Comparison of ENCODE assay signal across 22 cellular contexts in the genomic region with DNA sequence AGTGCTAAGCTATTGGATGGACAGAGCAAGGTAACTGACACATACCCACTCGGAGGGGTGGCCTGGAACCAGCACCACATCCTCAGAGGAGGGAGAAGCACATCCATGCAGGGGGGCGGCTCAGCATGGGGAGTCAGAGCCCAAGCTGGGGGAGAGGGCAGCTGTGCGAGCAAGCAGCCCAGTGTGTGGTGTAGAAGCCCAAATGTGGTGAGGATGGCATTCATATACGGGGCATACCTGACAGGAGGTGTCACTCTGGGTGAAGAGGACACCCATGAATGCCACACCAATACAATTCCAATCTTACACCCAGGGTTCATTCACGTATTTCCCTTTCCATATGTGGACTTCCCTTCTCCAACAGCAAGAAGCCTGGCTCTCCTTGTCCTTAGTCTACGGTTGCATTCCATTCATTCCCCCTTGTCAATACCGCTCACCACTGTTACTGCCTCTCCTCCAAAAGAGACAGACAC. TPM values are rescaled to one million over a fixed set of nuclear protein-coding genes. Genes with fewer than 3 reads are reported as not detected.
DNase-seq lines count a peak whose midpoint lies in the region; ATAC-seq and TF ChIP-seq lines count a peak whose summit lies in the region.
"Had no signal": no experiment of that assay in that cellular context is flagged by ENCODE, and none has a peak within 500 bp of the region (broad histone marks: within the 10 kb centered on the region; RNA-seq: fewer than 3 reads in every experiment).

No MANE protein-coding gene starts in this region.

- ATAC-seq in RWPE2 (ENCODE audit: low read depth): peak; percentile 29; the same call in 2 of the 3 replicates
- ATAC-seq: right lobe of liver; stimulated activated naive CD8-positive, alpha-beta T cell treated with anti-CD3 and anti-CD28 coated beads, Interleukin-15, amount 100 ng/mL, for 72 hours had no signal

- H3K4me1 ChIP-seq in RWPE2 (ENCODE audit: insufficient read depth, poor library complexity, severe bottlenecking) (peaks cover 13% of the 10 kb centered on the region), skeletal muscle satellite cell (ENCODE audit: control insufficient read depth, insufficient read depth, low read length) (peaks cover 32% of the 10 kb centered on the region)
- H3K4me1 ChIP-seq: Peyer's patch, right lobe of liver had no signal

- H3K4me3 ChIP-seq in RWPE2 (ENCODE audit: severe bottlenecking): no peak overlapping the region
- H3K4me3 ChIP-seq in skeletal muscle satellite cell (ENCODE audit: low read length): peak overlapping the region; percentile 51
- H3K4me3 ChIP-seq: Peyer's patch, right lobe of liver had no signal

- DNase-seq in GM03348 (ENCODE audit: low spot score) (peak; percentile 22), RWPE2 (ENCODE audit: low spot score) (no peak), glomerular visceral epithelial cell (ENCODE audit: extremely low spot score) (peak; percentile 45), NCI-H2196 treated with DMSO at 0.1 percent for 48 hours (lab: John Stamatoyannopoulos, UW; ENCODE audit: unreplicated experiment) (no peak), NCI-H2029 treated with DMSO at 0.1 percent for 48 hours (lab: John Stamatoyannopoulos, UW) (no peak), activated gamma-delta T cell (lab: John Stamatoyannopoulos, UW) (no peak)
- DNase-seq in stimulated activated naive CD4-positive, alpha-beta T cell treated with Interleukin-2 at 50 U/mL for 16 hours (lab: John Stamatoyannopoulos, UW): no peak
- DNase-seq: activated effector memory CD4-positive, alpha-beta T cell treated with Interleukin-2 at 50 U/mL for 16 hours; amniotic stem cell; DMS79 treated with DMSO at 0.1 percent for 48 hours; HCEC 1CT; hypothalamus; NCI-H1417; NCI-H2171 treated with DMSO at 0.1 percent for 48 hours; NCI-H82; Peyer's patch; right lobe of liver; stimulated activated CD4-positive, alpha-beta T cell treated with anti-CD3 and anti-CD28 coated beads, Interleukin-1b, Interleukin-23, amount 100 ng/mL, for 48 hours; stimulated activated naive CD8-positive, alpha-beta T cell treated with anti-CD3 and anti-CD28 coated beads, Interleukin-15, amount 100 ng/mL, for 72 hours; T1000 had no signal

- no peak for TF ChIP-seq CTCF in RWPE2 (IDR thresholded peaks at IDR 0.05; ENCODE audit: poor library complexity, severe bottlenecking)

- H3K4me2 ChIP-seq in skeletal muscle satellite cell (ENCODE audit: low read length): peak overlapping the region; percentile 68

- H3K36me3 ChIP-seq in RWPE2 (ENCODE audit: low read depth): no peaks in the 10 kb centered on the region
- no peaks in the 10 kb centered on the region for H3K36me3 ChIP-seq in skeletal muscle satellite cell (ENCODE audit: insufficient read depth, low read length)
- H3K36me3 ChIP-seq: Peyer's patch, right lobe of liver had no signal

- H3K9me3 ChIP-seq in RWPE2 (ENCODE audit: severe bottlenecking) (no peaks in the 10 kb centered on the region), skeletal muscle satellite cell (replicated peaks; ENCODE audit: low read length) (no peaks in the 10 kb centered on the region)
- H3K9me3 ChIP-seq: Peyer's patch, right lobe of liver had no signal

- no peak overlapping the region for H3K27ac ChIP-seq in RWPE2 (ENCODE audit: poor library complexity, severe bottlenecking)
- H3K27ac ChIP-seq: Peyer's patch, right lobe of liver had no signal

- H3K27me3 ChIP-seq in RWPE2 (ENCODE audit: insufficient read depth, poor library complexity, severe bottlenecking) (peaks cover 11% of the 10 kb centered on the region), skeletal muscle satellite cell (ENCODE audit: control insufficient read depth, insufficient read depth, low read length) (peaks cover 5% of the 10 kb centered on the region)
- H3K27me3 ChIP-seq: Peyer's patch, right lobe of liver had no signal

- H3K9ac ChIP-seq in skeletal muscle satellite cell (ENCODE audit: low read depth, low read length): peak overlapping the region; percentile 53

RNA-seq across cellular contexts. Expression of a gene that starts 58.7 kb away (rescaled TPM):
- under 0.01 and 0.22 TPM in 2 replicates for total RNA-seq in skeletal muscle satellite cell (2012; rRNA removed)
- total RNA-seq: HT-29 had no signal

Comparison
In these comparisons a context has a peak if more than half of its experiments do, and no peak if none do; other contexts are left out.
1. DNase-seq: peak in GM03348 (single experiment) and glomerular visceral epithelial cell (single experiment); none in RWPE2 (single experiment), NCI-H2196 treated with DMSO at 0.1 percent for 48 hours (single experiment), NCI-H2029 treated with DMSO at 0.1 percent for 48 hours (single experiment), stimulated activated naive CD4-positive, alpha-beta T cell treated with Interleukin-2 at 50 U/mL for 16 hours (single experiment) and activated gamma-delta T cell (single experiment).